Comparison of ENCODE assay signal across 18 cellular contexts in genomic region chr10:77263700-77264099, GRCh38.
A peak's percentile ranks its signal among the peaks of the same experiment; 100 is the strongest.
DNase-seq lines count a peak whose midpoint lies in the region; ATAC-seq and TF ChIP-seq lines count a peak whose summit lies in the region.
"Had no signal": no experiment of that assay in that cellular context is flagged by ENCODE, and none has a peak within 500 bp of the region (broad histone marks: within the 10 kb centered on the region; RNA-seq: fewer than 3 reads in every experiment).

No MANE protein-coding gene starts in this region.

- peaks cover 16% of the 10 kb centered on the region for H3K27me3 Mint-ChIP-seq in T-helper 2 cell treated with Interferon-gamma antibody and Interleukin-4, amounts not matched to agents 5 μg/mL and 100 μg/mL, for 36 hours (ENCODE audit: low read depth)
- H3K27me3 Mint-ChIP-seq in activated B cell treated with CpG ODN at 0.5 μM for 24 hours (no peaks in the 10 kb centered on the region), immature natural killer cell (ENCODE audit: low read depth in 3 of 3) (no peaks in the 10 kb centered on the region)

- WGBS in SK-N-SH (ENCODE audit: low lambda C conversion rate) = 80% methylated on average over 4 of the region's 4 CpGs

- no peak overlapping the region for H3K27ac Mint-ChIP-seq in T-helper 2 cell treated with Interferon-gamma antibody and Interleukin-4, amounts not matched to agents 5 μg/mL and 100 μg/mL, for 36 hours
- H3K27ac Mint-ChIP-seq in activated B cell treated with CpG ODN at 0.5 μM for 24 hours = no peak overlapping the region
- peak overlapping the region; percentile 69 to 91 (median 88) for H3K27ac Mint-ChIP-seq in immature natural killer cell

- TF ChIP-seq EP300 in SK-N-SH (IDR thresholded peaks at IDR 0.05; ENCODE audit: borderline replicate concordance in 1 of 2, low read depth in 1 of 2, low read length in 1 of 2) = no peak

- no peak overlapping the region for H3K4me2 ChIP-seq in SK-N-SH
- H3K4me2 ChIP-seq: KMS-11 had no signal

- H3K4me3 Mint-ChIP-seq in T-helper 2 cell treated with Interferon-gamma antibody and Interleukin-4, amounts not matched to agents 5 μg/mL and 100 μg/mL, for 36 hours = peak overlapping the region; percentile 66
- H3K4me3 Mint-ChIP-seq in activated B cell treated with CpG ODN at 0.5 μM for 24 hours (peak overlapping the region; percentile 24), immature natural killer cell (peak overlapping the region; percentile 72 to 87 (median 80))

- no peaks in the 10 kb centered on the region for H3K27me3 ChIP-seq in SK-N-SH (ENCODE audit: insufficient read depth)

- H3K4me1 ChIP-seq in SK-N-SH (ENCODE audit: control insufficient read depth in 1 of 2, insufficient read depth in 2 of 2, low read depth in 1 of 2, low read length in 1 of 2) = peaks cover 3 to 14% of the 10 kb centered on the region in 2 experiments; a peak in 3 of 4 replicates

- H3K36me3 Mint-ChIP-seq in T-helper 2 cell treated with Interferon-gamma antibody and Interleukin-4, amounts not matched to agents 5 μg/mL and 100 μg/mL, for 36 hours (ENCODE audit: low read depth) = no peaks in the 10 kb centered on the region
- H3K36me3 Mint-ChIP-seq in activated B cell treated with CpG ODN at 0.5 μM for 24 hours (ENCODE audit: low read depth) (no peaks in the 10 kb centered on the region), immature natural killer cell (peaks cover 0 to 9% (median 3%) of the 10 kb centered on the region in 3 donors)

- H3K4me1 Mint-ChIP-seq in T-helper 2 cell treated with Interferon-gamma antibody and Interleukin-4, amounts not matched to agents 5 μg/mL and 100 μg/mL, for 36 hours (ENCODE audit: low read depth) = peaks cover 16% of the 10 kb centered on the region
- peaks cover 27% of the 10 kb centered on the region for H3K4me1 Mint-ChIP-seq in activated B cell treated with CpG ODN at 0.5 μM for 24 hours
- peaks cover 45 to 57% of the 10 kb centered on the region in 2 donors for H3K4me1 Mint-ChIP-seq in immature natural killer cell

- H3K4me3 ChIP-seq in SK-N-SH (ENCODE audit: low read depth in 2 of 2, low read length in 1 of 2) = no peak overlapping the region
- H3K4me3 ChIP-seq: GM23248 had no signal

- CTCF ChIA-PET in activated B cell treated with CpG ODN at 0.5 μM for 24 hours (lab: Charles Lee) = interaction anchor here (1.0 kb wide), 1 partner anchor 89 kb away, joined by 4 read pairs; no protein-coding TSS in a partner anchor
- CTCF ChIA-PET in SK-N-SH (lab: Yijun Ruan, JAX) = interaction anchor here (3.2 kb wide), 1 partner anchor 13 kb away, joined by 9 read pairs; no protein-coding TSS in a partner anchor

- H3K36me3 ChIP-seq in SK-N-SH (replicated peaks in 1 of 2; ENCODE audit: control insufficient read depth in 1 of 2, insufficient read depth in 2 of 2, low read length in 1 of 2) = no peaks in the 10 kb centered on the region

- peaks cover 11% of the 10 kb centered on the region for H3F3A ChIP-seq in SK-N-SH (replicated peaks; ENCODE audit: insufficient read depth)

- H3K79me2 ChIP-seq in SK-N-SH (ENCODE audit: insufficient read depth) = no peaks in the 10 kb centered on the region

- no peak for TF ChIP-seq RAD21 in SK-N-SH (IDR thresholded peaks at IDR 0.05; ENCODE audit: low read length)

- TF ChIP-seq CTCF in activated B cell treated with CpG ODN at 0.5 μM for 24 hours (IDR thresholded peaks at IDR 0.05) (no peak), SK-N-SH (IDR thresholded peaks at IDR 0.05) (no peak)

- intact Hi-C loops in activated B cell treated with CpG ODN at 0.5 μM for 24 hours (cut with micrococcal nuclease) = no loop called here

- H4K20me1 ChIP-seq in SK-N-SH (ENCODE audit: insufficient read depth) = no peaks in the 10 kb centered on the region

- no peak for ATAC-seq in activated B cell treated with CpG ODN at 0.5 μM for 24 hours (ENCODE audit: low read depth)
- ATAC-seq in HG03565 (IDR thresholded peaks at IDR 0.05; ENCODE audit: unreplicated experiment) = no peak

- H3K9me3 ChIP-seq in SK-N-SH = no peaks in the 10 kb centered on the region

- DNase-seq in T-helper 2 cell treated with Interferon-gamma antibody and Interleukin-4, amounts not matched to agents 5 μg/mL and 100 μg/mL, for 36 hours (ENCODE audit: low spot score) = no peak
- DNase-seq in T-helper 2 cell (no peak), activated B cell treated with CpG ODN at 0.5 μM for 24 hours (no peak), immature natural killer cell (no peak), SK-N-SH (no peak), foreskin melanocyte (no peak)
- DNase-seq in activated CD8-positive, alpha-beta memory T cell treated with anti-CD3 and anti-CD28 coated beads, Interleukin-2, amount 50 U/mL, for 48 hours = no peak
- DNase-seq: 8988T, Calu3, DMS79, GM23248, NCI-H1930, NCI-H2171 treated with DMSO at 0.1 percent for 48 hours, NCI-H510A, SHP77 treated with DMSO at 0.1 percent for 48 hours had no signal

- no peak overlapping the region for H2AFZ ChIP-seq in SK-N-SH (ENCODE audit: low read depth)
- H2AFZ ChIP-seq: GM23248 had no signal

- no peaks in the 10 kb centered on the region for H3K9me2 ChIP-seq in SK-N-SH

- H3K27ac ChIP-seq in SK-N-SH (ENCODE audit: low read depth in 2 of 2, low read length in 1 of 2) = no peak overlapping the region
- H3K27ac ChIP-seq: GM23248, HL-60, KMS-11 had no signal

- peaks cover 3% of the 10 kb centered on the region for H3K9me3 Mint-ChIP-seq in T-helper 2 cell treated with Interferon-gamma antibody and Interleukin-4, amounts not matched to agents 5 μg/mL and 100 μg/mL, for 36 hours
- H3K9me3 Mint-ChIP-seq in activated B cell treated with CpG ODN at 0.5 μM for 24 hours (no peaks in the 10 kb centered on the region), immature natural killer cell (no peaks in the 10 kb centered on the region)

- POLR2A ChIA-PET in activated B cell treated with CpG ODN at 0.5 μM for 24 hours (lab: Charles Lee) = no interaction called here
- POLR2A ChIA-PET in SK-N-SH (lab: Yijun Ruan, JAX) = no interaction called here

- no peak overlapping the region for H3K9ac ChIP-seq in SK-N-SH
- H3K9ac ChIP-seq: GM23248, KMS-11 had no signal

TF ChIP-seq in SK-N-SH, 30 proteins besides CTCF, POLR2A, EP300 and RAD21 (continues in another document):
- TF ChIP-seq FOXM1 (IDR thresholded peaks at IDR 0.05; ENCODE audit: low read depth) (no peak), MXI1 (IDR thresholded peaks at IDR 0.05; ENCODE audit: low read depth, low read length) (no peak), GABPA (IDR thresholded peaks at IDR 0.05; ENCODE audit: low read depth) (no peak), ELF1 (IDR thresholded peaks at IDR 0.05) (no peak), GATA2 (CRISPR knock-in tag; IDR thresholded peaks at IDR 0.05) (no peak), SIN3A (IDR thresholded peaks at IDR 0.05; ENCODE audit: borderline replicate concordance, low read depth, low read length) (no peak), FOSL2 (IDR thresholded peaks at IDR 0.05; ENCODE audit: borderline replicate concordance, low read depth) (no peak), RXRA (IDR thresholded peaks at IDR 0.05; ENCODE audit: borderline replicate concordance, low read depth) (no peak), EZH2phosphoT487 (IDR thresholded peaks at IDR 0.05; ENCODE audit: borderline replicate concordance, low read depth) (no peak), REST (IDR thresholded peaks at IDR 0.05; ENCODE audit: low read depth, low read length) (no peak), MAX (IDR thresholded peaks at IDR 0.05; ENCODE audit: low read depth) (no peak), TAF1 (IDR thresholded peaks at IDR 0.05; ENCODE audit: borderline replicate concordance, low read depth, low read length) (no peak), NFIC (IDR thresholded peaks at IDR 0.05; ENCODE audit: borderline replicate concordance) (no peak), JUND (IDR thresholded peaks at IDR 0.05) (no peak)
- TF ChIP-seq, protein P1, sequence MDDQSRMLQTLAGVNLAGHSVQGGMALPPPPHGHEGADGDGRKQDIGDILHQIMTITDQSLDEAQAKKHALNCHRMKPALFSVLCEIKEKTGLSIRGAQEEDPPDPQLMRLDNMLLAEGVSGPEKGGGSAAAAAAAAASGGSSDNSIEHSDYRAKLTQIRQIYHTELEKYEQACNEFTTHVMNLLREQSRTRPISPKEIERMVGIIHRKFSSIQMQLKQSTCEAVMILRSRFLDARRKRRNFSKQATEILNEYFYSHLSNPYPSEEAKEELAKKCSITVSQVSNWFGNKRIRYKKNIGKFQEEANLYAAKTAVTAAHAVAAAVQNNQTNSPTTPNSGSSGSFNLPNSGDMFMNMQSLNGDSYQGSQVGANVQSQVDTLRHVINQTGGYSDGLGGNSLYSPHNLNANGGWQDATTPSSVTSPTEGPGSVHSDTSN (IDR thresholded peaks at IDR 0.05) = no peak

Comparison
In these comparisons a context has a peak if more than half of its experiments do, and no peak if none do; other contexts are left out.
1. H3K27ac Mint-ChIP-seq: peak in immature natural killer cell (6 of 6); none in T-helper 2 cell treated with Interferon-gamma antibody and Interleukin-4, amounts not matched to agents 5 μg/mL and 100 μg/mL, for 36 hours (single experiment) and activated B cell treated with CpG ODN at 0.5 μM for 24 hours (single experiment).
2. H3K4me3 Mint-ChIP-seq: peak in every context shown above with its lines; median percentile 80 in immature natural killer cell; 66 in T-helper 2 cell treated with Interferon-gamma antibody and Interleukin-4, amounts not matched to agents 5 μg/mL and 100 μg/mL, for 36 hours; 24 in activated B cell treated with CpG ODN at 0.5 μM for 24 hours.